Comparison of ENCODE assay signal across 14 cellular contexts in the genomic region with DNA sequence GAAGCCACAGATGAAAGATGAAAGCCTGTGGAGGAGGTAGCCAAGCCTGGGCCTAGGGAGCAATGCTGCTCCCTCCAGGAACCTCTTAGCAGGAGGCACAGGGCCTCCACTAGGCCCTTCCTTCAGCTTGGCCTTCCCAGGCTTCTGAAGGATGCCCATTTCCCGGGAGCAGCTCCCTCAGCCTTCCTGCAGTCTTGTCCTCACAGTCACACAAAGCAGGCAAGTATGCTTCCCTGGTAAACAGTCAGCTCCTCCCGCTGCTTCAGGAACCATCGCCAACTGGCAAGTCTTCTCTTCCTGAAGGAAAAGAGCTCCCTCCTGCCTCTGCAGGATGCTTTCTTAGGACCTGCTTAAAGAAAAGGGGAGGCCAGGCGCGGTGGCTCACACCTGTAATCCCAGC. TPM values are rescaled to one million over a fixed set of nuclear protein-coding genes. Genes with fewer than 3 reads are reported as not detected.
DNase-seq lines count a peak whose midpoint lies in the region; ATAC-seq and TF ChIP-seq lines count a peak whose summit lies in the region.
"Had no signal": no experiment of that assay in that cellular context is flagged by ENCODE, and none has a peak within 500 bp of the region (broad histone marks: within the 10 kb centered on the region; RNA-seq: fewer than 3 reads in every experiment).

No MANE protein-coding gene starts in this region.

- peak overlapping the region; percentile 15; the same call in 1 of the 2 replicates for H3K27ac ChIP-seq in PC-9
- H3K27ac ChIP-seq in endodermal cell (ENCODE audit: low read depth, low read length) = no peak overlapping the region
- H3K27ac ChIP-seq in neutrophil = peak overlapping the region; percentile 82

- no peak for ATAC-seq in activated CD4-positive, alpha-beta T cell treated with anti-CD3 and anti-CD28 coated beads for 36 hours
- ATAC-seq in HG03280 (IDR thresholded peaks at IDR 0.05; ENCODE audit: unreplicated experiment) = no peak
- ATAC-seq: CD8-positive, alpha-beta T cell had no signal

- no peak overlapping the region for H2AFZ ChIP-seq in PC-9

- BruUV-seq in PC-9 (replicated peaks; lab: Mats Ljungman, UMichigan) = no TSS peak

- H3K36me3 Mint-ChIP-seq in endodermal cell (ENCODE audit: low read depth) = peaks cover 3% of the 10 kb centered on the region
- H3K36me3 Mint-ChIP-seq in activated CD4-positive, alpha-beta T cell treated with anti-CD3 and anti-CD28 coated beads for 36 hours (ENCODE audit: low read depth) = no peaks in the 10 kb centered on the region
- H3K36me3 Mint-ChIP-seq: CD8-positive, alpha-beta T cell had no signal

- H4K20me1 ChIP-seq in PC-9 (ENCODE audit: insufficient read depth) = no peaks in the 10 kb centered on the region

- peak overlapping the region; percentile 46; the same call in 1 of the 2 replicates for H3K4me2 ChIP-seq in PC-9

- H3K4me1 Mint-ChIP-seq in endodermal cell = peaks cover 2% of the 10 kb centered on the region
- peaks cover 14% of the 10 kb centered on the region for H3K4me1 Mint-ChIP-seq in activated CD4-positive, alpha-beta T cell treated with anti-CD3 and anti-CD28 coated beads for 36 hours

- H3K9ac ChIP-seq in endodermal cell (ENCODE audit: extremely low read depth, low read length, poor library complexity, severe bottlenecking) = no peak overlapping the region

- DNase-seq in GM03348 (ENCODE audit: low spot score) (peak; percentile 49), PC-9 (no peak), endodermal cell (no peak), DMS 273 (lab: John Stamatoyannopoulos, UW; ENCODE audit: unreplicated experiment) (no peak), ecto neural progenitor cell (ENCODE audit: low spot score) (no peak)
- no peak for DNase-seq in activated CD4-positive, alpha-beta T cell treated with anti-CD3 and anti-CD28 coated beads for 36 hours
- DNase-seq: activated CD4-positive, alpha-beta T cell treated with anti-CD3 and anti-CD28 coated beads for 4 hours; activated T-cell treated with anti-CD3 and anti-CD28 coated beads, Interleukin-2, amount 50 U/mL, for 1 hour; CD8-positive, alpha-beta T cell; NCI-H1417; NCI-H524; stimulated activated CD4-positive, alpha-beta T cell treated with anti-CD3 and anti-CD28 coated beads, Interleukin-4, amount 100 ng/mL, for 1 hour had no signal

- H3F3A ChIP-seq in PC-9 (ENCODE audit: insufficient read depth, low read depth) = peaks cover 24% of the 10 kb centered on the region

- H3K4me3 ChIP-seq in PC-9 (no peak overlapping the region), endodermal cell (ENCODE audit: low read length) (no peak overlapping the region), neutrophil (ENCODE audit: low read depth in 1 of 2, low read length in 1 of 2) (peak overlapping the region; percentile 19 to 41)

- no peak for TF ChIP-seq CTCF in PC-9 (conservative IDR thresholded peaks at IDR 0.05)
- no peak for TF ChIP-seq CTCF in endodermal cell (conservative IDR thresholded peaks at IDR 0.05)
- TF ChIP-seq CTCF in neutrophil (IDR thresholded peaks at IDR 0.05) = no peak

- peaks cover 7% of the 10 kb centered on the region for H3K9me3 Mint-ChIP-seq in endodermal cell
- peaks cover 4% of the 10 kb centered on the region for H3K9me3 Mint-ChIP-seq in activated CD4-positive, alpha-beta T cell treated with anti-CD3 and anti-CD28 coated beads for 36 hours (ENCODE audit: low read depth)
- H3K9me3 Mint-ChIP-seq: CD8-positive, alpha-beta T cell had no signal

- no peaks in the 10 kb centered on the region for H3K79me2 ChIP-seq in PC-9 (ENCODE audit: low read depth)

- H3K4me1 ChIP-seq in PC-9 (replicated peaks; ENCODE audit: insufficient read depth) (peaks cover 36% of the 10 kb centered on the region), endodermal cell (ENCODE audit: control insufficient read depth, insufficient read depth, low read length) (no peaks in the 10 kb centered on the region), neutrophil (ENCODE audit: control insufficient read depth in 1 of 2, insufficient read depth in 1 of 2, low read depth in 1 of 2, low read length in 1 of 2) (peaks cover 29 to 37% of the 10 kb centered on the region in 2 experiments)

- H3K27ac Mint-ChIP-seq in endodermal cell = peak overlapping the region; percentile 35
- no peak overlapping the region for H3K27ac Mint-ChIP-seq in activated CD4-positive, alpha-beta T cell treated with anti-CD3 and anti-CD28 coated beads for 36 hours
- H3K27ac Mint-ChIP-seq: CD8-positive, alpha-beta T cell had no signal

- no peak overlapping the region for H3K4me3 Mint-ChIP-seq in endodermal cell
- H3K4me3 Mint-ChIP-seq in activated CD4-positive, alpha-beta T cell treated with anti-CD3 and anti-CD28 coated beads for 36 hours = no peak overlapping the region
- H3K4me3 Mint-ChIP-seq: CD8-positive, alpha-beta T cell had no signal

- H3K27me3 Mint-ChIP-seq in endodermal cell (ENCODE audit: insufficient read depth) = peaks cover 1% of the 10 kb centered on the region
- H3K27me3 Mint-ChIP-seq in activated CD4-positive, alpha-beta T cell treated with anti-CD3 and anti-CD28 coated beads for 36 hours = no peaks in the 10 kb centered on the region

- CTCF ChIA-PET in PC-9 (lab: Charles Lee) = interaction anchor here (0.7 kb wide), 1 partner anchor 340 kb away, joined by 3 read pairs; no protein-coding TSS in a partner anchor
- CTCF ChIA-PET in activated CD4-positive, alpha-beta T cell treated with anti-CD3 and anti-CD28 coated beads for 36 hours (lab: Charles Lee) = no interaction called here

- H3K9me3 ChIP-seq in PC-9 (ENCODE audit: insufficient read depth, low read depth) = peaks cover 7% of the 10 kb centered on the region
- peaks cover 7% of the 10 kb centered on the region for H3K9me3 ChIP-seq in endodermal cell (ENCODE audit: control insufficient read depth, low read length)
- no peaks in the 10 kb centered on the region for H3K9me3 ChIP-seq in neutrophil

- H3K36me3 ChIP-seq in PC-9 (ENCODE audit: low read depth) (no peaks in the 10 kb centered on the region), endodermal cell (ENCODE audit: control insufficient read depth, insufficient read depth, low read length) (no peaks in the 10 kb centered on the region), neutrophil (no peaks in the 10 kb centered on the region)

- intact Hi-C loops in PC-9 (cut with micrococcal nuclease; ENCODE audit: unreplicated experiment) = loop anchor here (2.0 kb wide), 1 partner anchor 19 kb away; no protein-coding TSS in a partner anchor
- intact Hi-C loops in activated CD4-positive, alpha-beta T cell treated with anti-CD3 and anti-CD28 coated beads for 36 hours (cut with DNase I, micrococcal nuclease) = no loop called here

- 83 to 94% methylated on average over 1 to 5 of the region's 5 CpGs for WGBS in endodermal cell (ENCODE audit: insufficient coverage in 1 of 2, insufficient read length in 1 of 2), 2 experiments

- H3K9me2 ChIP-seq in PC-9 (ENCODE audit: insufficient read depth) = no peaks in the 10 kb centered on the region

- POLR2A ChIA-PET in PC-9 (lab: Charles Lee; ENCODE audit: unreplicated experiment) = no interaction called here
- POLR2A ChIA-PET in activated CD4-positive, alpha-beta T cell treated with anti-CD3 and anti-CD28 coated beads for 36 hours (lab: Charles Lee) = no interaction called here

- H3K27me3 ChIP-seq in PC-9 (ENCODE audit: insufficient read depth, low read depth) (no peaks in the 10 kb centered on the region), endodermal cell (ENCODE audit: control insufficient read depth, insufficient read depth, low read length, poor library complexity, severe bottlenecking) (no peaks in the 10 kb centered on the region), neutrophil (no peaks in the 10 kb centered on the region)

RNA-seq across cellular contexts. Expression of a gene that starts 53.2 kb away (rescaled TPM):
- total RNA-seq in PC-9 (2021) (5.0 and 5.8 TPM in 2 replicates), endodermal cell (10 to 100 TPM; 52.4 to 67.4 TPM)
- polyA plus RNA-seq in endodermal cell (2013, experiment 1 of 2) = 16.5 TPM
- 16.2 TPM for polyA plus RNA-seq in endodermal cell (2013, experiment 2 of 2)
- total RNA-seq in activated CD4-positive, alpha-beta T cell treated with anti-CD3 and anti-CD28 coated beads for 36 hours = 1 to 10 TPM; 7.2 to 9.3 TPM

Comparison
In these comparisons a context has a peak if more than half of its experiments do, and no peak if none do; other contexts are left out.
1. H3K4me3 ChIP-seq: peak in neutrophil (2 of 2); none in PC-9 (single experiment) and endodermal cell (single experiment).